In genomic region chr13:108349269-108349668, GRCh38 we compare ENCODE assay signal across 28 cellular contexts.
"Had no signal": no experiment of that assay in that cellular context is flagged by ENCODE, and none has a peak within 500 bp of the region (broad histone marks: within the 10 kb centered on the region; RNA-seq: fewer than 3 reads in every experiment).

No MANE protein-coding gene starts in this region.

- H3K4me3 ChIP-seq: colonic mucosa, coronary artery, dorsolateral prefrontal cortex, esophagus muscularis mucosa, esophagus squamous epithelium, gastrocnemius medialis, gastroesophageal sphincter, heart left ventricle, heart right ventricle had no signal

- DNase-seq: colonic mucosa; cortex of kidney; dermis blood vessel endothelial cell; dorsolateral prefrontal cortex; effector CD4-positive, alpha-beta T cell; effector CD8-positive, alpha-beta T cell; effector memory CD4-positive, alpha-beta T cell; effector memory CD8-positive, alpha-beta T cell; endodermal cell; erythroblast; esophagus squamous epithelium; foreskin fibroblast; foreskin keratinocyte; foreskin melanocyte; gastrocnemius medialis; glutamatergic neuron; head of caudate nucleus; heart left ventricle; heart right ventricle had no signal

- H3K27me3 ChIP-seq: colonic mucosa, esophagus squamous epithelium, foreskin keratinocyte, gastrocnemius medialis had no signal

- FAIRE-seq: colon, endometrium, endothelial cell of umbilical vein, frontal cortex had no signal

- H3K9me3 ChIP-seq: colonic mucosa, esophagus muscularis mucosa, esophagus squamous epithelium, gastrocnemius medialis, gastroesophageal sphincter, heart left ventricle, heart right ventricle had no signal

- H3K36me3 ChIP-seq: colonic mucosa, esophagus muscularis mucosa, esophagus squamous epithelium, gastrocnemius medialis, gastroesophageal sphincter, heart left ventricle, heart right ventricle had no signal

- ATAC-seq: effector memory CD8-positive, alpha-beta T cell; esophagus mucosa; foreskin keratinocyte; gastrocnemius medialis; gastroesophageal sphincter; heart left ventricle; heart right ventricle had no signal

- H3K27ac ChIP-seq: colonic mucosa, coronary artery, dorsolateral prefrontal cortex, epithelial cell of prostate, esophagus muscularis mucosa, esophagus squamous epithelium, foreskin keratinocyte, gastrocnemius medialis, gastroesophageal sphincter, heart left ventricle, heart right ventricle had no signal

- H3K4me1 ChIP-seq: colonic mucosa, esophagus muscularis mucosa, esophagus squamous epithelium, foreskin keratinocyte, gastrocnemius medialis, gastroesophageal sphincter, heart left ventricle had no signal
